ENCODE assay signal across 9 cellular contexts in genomic region chr22:26894766-26895485, GRCh38.
DNase-seq lines count a peak whose midpoint lies in the region; ATAC-seq and TF ChIP-seq lines count a peak whose summit lies in the region.
"Had no signal": no experiment of that assay in that cellular context is flagged by ENCODE, and none has a peak within 500 bp of the region (broad histone marks: within the 10 kb centered on the region; RNA-seq: fewer than 3 reads in every experiment).

No MANE protein-coding gene starts in this region.

- DNase-seq in NCI-H510A treated with DMSO at 0.1 percent for 48 hours (lab: John Stamatoyannopoulos, UW) (peak; percentile 74), NCI-H510A (lab: John Stamatoyannopoulos, UW) (no peak), RPMI7951 (ENCODE audit: low read depth) (peak; percentile 96), fibroblast of pulmonary artery (ENCODE audit: low read depth) (peak; percentile 75), smooth muscle cell of the brain vasculature (ENCODE audit: low read depth, low spot score) (peak; percentile 78), C1 segment of cervical spinal cord (lab: John Stamatoyannopoulos, UW) (no peak)
- DNase-seq: central memory CD4-positive, alpha-beta T cell had no signal

- TF ChIP-seq CTCF in fibroblast of pulmonary artery (IDR thresholded peaks at IDR 0.05; ENCODE audit: low read length, missing control alignments), result no peak

- ATAC-seq in GM18861 (IDR thresholded peaks at IDR 0.05; ENCODE audit: unreplicated experiment) (no peak), HG03095 (IDR thresholded peaks at IDR 0.05; ENCODE audit: unreplicated experiment) (no peak)

- H3K4me3 ChIP-seq in fibroblast of pulmonary artery (replicated peaks; ENCODE audit: low read depth, low read length), result no peak overlapping the region

Comparison
In these comparisons a context has a peak if more than half of its experiments do, and no peak if none do; other contexts are left out.
1. DNase-seq: peak in NCI-H510A treated with DMSO at 0.1 percent for 48 hours (single experiment), RPMI7951 (single experiment), fibroblast of pulmonary artery (single experiment) and smooth muscle cell of the brain vasculature (single experiment); none in NCI-H510A (single experiment) and C1 segment of cervical spinal cord (0 of 14).